ENCODE assay signal across 9 cellular contexts in genomic region chr21:44510508-44511218, GRCh38. TPM values are rescaled to one million over a fixed set of nuclear protein-coding genes. Genes with fewer than 3 reads are reported as not detected.
A peak's percentile ranks its signal among the peaks of the same experiment; 100 is the strongest.
DNase-seq lines count a peak whose midpoint lies in the region; ATAC-seq and TF ChIP-seq lines count a peak whose summit lies in the region.
"Had no signal": no experiment of that assay in that cellular context is flagged by ENCODE, and none has a peak within 500 bp of the region (broad histone marks: within the 10 kb centered on the region; RNA-seq: fewer than 3 reads in every experiment).

No MANE protein-coding gene starts in this region.

- no peaks in the 10 kb centered on the region for H3K9me3 Mint-ChIP-seq in activated naive CD4-positive, alpha-beta T cell treated with anti-CD3 and anti-CD28 coated beads for 36 hours

- DNase-seq in D341Med (ENCODE audit: low spot score): peak; percentile 90
- peak; percentile 5 for DNase-seq in LHCN-M2 (ENCODE audit: low read depth)
- peak; percentile 83 for DNase-seq in SK-N-SH
- peak; percentile 81 for DNase-seq in activated naive CD4-positive, alpha-beta T cell treated with anti-CD3 and anti-CD28 coated beads for 36 hours
- peak; percentile 30 to 80 (median 47) for DNase-seq in heart left ventricle
- DNase-seq in retinal pigment epithelial cell (ENCODE audit: low read depth): no peak

- peak overlapping the region in 1 of 2 experiments; percentile 41; a peak in 1 of 4 replicates for H3K4me3 ChIP-seq in SK-N-SH (ENCODE audit: low read depth in 2 of 2, low read length in 1 of 2)
- H3K4me3 ChIP-seq in heart left ventricle: peak overlapping the region in 1 of 12 donors; percentile 25
- H3K4me3 ChIP-seq in retinal pigment epithelial cell (ENCODE audit: low read length): no peak overlapping the region

- no peaks in the 10 kb centered on the region for H3K79me2 ChIP-seq in SK-N-SH (ENCODE audit: insufficient read depth)

- no peaks in the 10 kb centered on the region for H3K9me3 ChIP-seq in SK-N-SH
- H3K9me3 ChIP-seq in heart left ventricle: no peaks in the 10 kb centered on the region

- no peaks in the 10 kb centered on the region; a peak in 1 of 4 replicates for H3K4me1 ChIP-seq in SK-N-SH (ENCODE audit: control insufficient read depth in 1 of 2, insufficient read depth in 2 of 2, low read depth in 1 of 2, low read length in 1 of 2)
- peaks cover 0 to 14% (median 0%) of the 10 kb centered on the region in 12 donors for H3K4me1 ChIP-seq in heart left ventricle

- 45% methylated on average over 13 of the region's 36 CpGs for WGBS in SK-N-SH (ENCODE audit: low lambda C conversion rate)
- WGBS in heart left ventricle, 4 donors: 11 to 41% (median 15%) methylated on average over 12 to 36 of the region's 36 CpGs

- intact Hi-C loops in activated naive CD4-positive, alpha-beta T cell treated with anti-CD3 and anti-CD28 coated beads for 36 hours (cut with micrococcal nuclease): loop anchor here (1.0 to 5.0 kb wide), 4 partner anchors 232 to 422 kb away; no protein-coding TSS in a partner anchor
- intact Hi-C loops in heart left ventricle (cut with DNase I): loop anchor here in 9 of 10 donors (1.0 to 10.0 kb wide), 9 partner anchors 224 to 422 kb away; no protein-coding TSS in a partner anchor

- CTCF ChIA-PET in SK-N-SH (lab: Yijun Ruan, JAX): interaction anchor here (0.6 to 3.4 kb wide), 18 partner anchors 8 to 290 kb away, joined by 3 to 31 read pairs (median 4); partner anchors contain the start of genes KRTAP10-12 and UBE2G2
- CTCF ChIA-PET in activated naive CD4-positive, alpha-beta T cell treated with anti-CD3 and anti-CD28 coated beads for 36 hours (lab: Charles Lee): interaction anchor here (0.6 to 2.7 kb wide), 22 partner anchors 9 to 351 kb away, joined by 3 to 37 read pairs (median 3); no protein-coding TSS in a partner anchor

- H3K4me2 ChIP-seq in SK-N-SH: peak overlapping the region; percentile 33

- no peak overlapping the region for H3K9ac ChIP-seq in SK-N-SH

- 0 out of 2 replicates have a peak, but pooled peaks cover 9% of the 10 kb centered on the region for H3K27me3 ChIP-seq in SK-N-SH (ENCODE audit: insufficient read depth)
- peaks cover 0 to 27% (median 0%) of the 10 kb centered on the region in 9 donors for H3K27me3 ChIP-seq in heart left ventricle

- H3K27ac ChIP-seq in SK-N-SH (ENCODE audit: low read depth in 2 of 2, low read length in 1 of 2): no peak overlapping the region
- no peak overlapping the region for H3K27ac ChIP-seq in heart left ventricle

- peak; percentile 60 for TF ChIP-seq RAD21 in SK-N-SH (IDR thresholded peaks at IDR 0.05; ENCODE audit: low read length)

- H3K36me3 Mint-ChIP-seq in activated naive CD4-positive, alpha-beta T cell treated with anti-CD3 and anti-CD28 coated beads for 36 hours (ENCODE audit: low read depth): no peaks in the 10 kb centered on the region

- peaks cover 5% of the 10 kb centered on the region for H3K4me1 Mint-ChIP-seq in activated naive CD4-positive, alpha-beta T cell treated with anti-CD3 and anti-CD28 coated beads for 36 hours (ENCODE audit: low read depth)

- POLR2A ChIA-PET in SK-N-SH (lab: Yijun Ruan, JAX): no interaction called here

- no peaks in the 10 kb centered on the region for H4K20me1 ChIP-seq in SK-N-SH (ENCODE audit: insufficient read depth)

- no peaks in the 10 kb centered on the region for H3K27me3 Mint-ChIP-seq in activated naive CD4-positive, alpha-beta T cell treated with anti-CD3 and anti-CD28 coated beads for 36 hours (ENCODE audit: low read depth)

- H3F3A ChIP-seq in SK-N-SH (replicated peaks; ENCODE audit: insufficient read depth): no peaks in the 10 kb centered on the region

- peak in 3 of 4 donors; percentile 37 to 70 (median 62) for ATAC-seq in heart left ventricle
- no peak for ATAC-seq in GM18870 (IDR thresholded peaks at IDR 0.05; ENCODE audit: unreplicated experiment)
- no peak for ATAC-seq in HG03378 (IDR thresholded peaks at IDR 0.05; ENCODE audit: unreplicated experiment)

- TF ChIP-seq EP300 in SK-N-SH (IDR thresholded peaks at IDR 0.05; ENCODE audit: borderline replicate concordance in 1 of 2, low read depth in 1 of 2, low read length in 1 of 2): no peak

- H2AFZ ChIP-seq in SK-N-SH (ENCODE audit: low read depth): no peak overlapping the region

- H3K4me3 Mint-ChIP-seq in activated naive CD4-positive, alpha-beta T cell treated with anti-CD3 and anti-CD28 coated beads for 36 hours: no peak overlapping the region

- no peak overlapping the region for H3K27ac Mint-ChIP-seq in activated naive CD4-positive, alpha-beta T cell treated with anti-CD3 and anti-CD28 coated beads for 36 hours

- TF ChIP-seq CTCF in SK-N-SH (IDR thresholded peaks at IDR 0.05) (peak; percentile 85), heart left ventricle (IDR thresholded peaks at IDR 0.05) (peak; percentile 59 to 79 (median 71)), retinal pigment epithelial cell (conservative IDR thresholded peaks at IDR 0.05; ENCODE audit: low read depth, low read length) (peak; percentile 83)

- H3K36me3 ChIP-seq in SK-N-SH (replicated peaks in 1 of 2; ENCODE audit: control insufficient read depth in 1 of 2, insufficient read depth in 2 of 2, low read length in 1 of 2) (no peaks in the 10 kb centered on the region), heart left ventricle (no peaks in the 10 kb centered on the region)

- H3K9me2 ChIP-seq in SK-N-SH: no peaks in the 10 kb centered on the region

- no peak for TF ChIP-seq POLR2A in heart left ventricle (IDR thresholded peaks at IDR 0.05)

TF ChIP-seq in SK-N-SH, 30 proteins besides CTCF, POLR2A, EP300 and RAD21:
- TF ChIP-seq USF1 (IDR thresholded peaks at IDR 0.05; ENCODE audit: borderline replicate concordance, low read depth) (no peak), SMC3 (IDR thresholded peaks at IDR 0.05; ENCODE audit: low read depth, low read length) (peak; percentile 44)

RNA-seq across cellular contexts. Expression of gene KRTAP10-1, which starts 29.3 kb away (rescaled TPM):
- total RNA-seq in LHCN-M2 (2014; rRNA removed) (not detected in 2 replicates), heart left ventricle (not detected)
- polyA plus RNA-seq in LHCN-M2 (2012): not detected
- polyA plus RNA-seq in SK-N-SH (2012; rRNA removed) (not detected in 2 replicates), heart left ventricle (not detected)
- polyA plus RNA-seq in SK-N-SH (2012; cell fraction: cytosol; rRNA removed): not detected in 2 replicates
- polyA plus RNA-seq in SK-N-SH (2012; cell fraction: nucleus; rRNA removed): not detected in 2 replicates
- not detected for total RNA-seq in activated naive CD4-positive, alpha-beta T cell treated with anti-CD3 and anti-CD28 coated beads for 36 hours
- total RNA-seq: T-helper 1 cell treated with Interleukin-12 subunit alpha and Interleukin-12 subunit beta and Interleukin-4 antibody, amounts not matched to agents 30 ng/mL and 1 ng/mL, for 36 hours had no signal

RNA-seq across cellular contexts. Expression of gene KRTAP10-2, which starts 40.6 kb away (rescaled TPM):
- total RNA-seq in LHCN-M2 (2014; rRNA removed) (not detected in 2 replicates), heart left ventricle (not detected)
- polyA plus RNA-seq in LHCN-M2 (2012): not detected
- polyA plus RNA-seq in SK-N-SH (2012; rRNA removed) (not detected in 2 replicates), heart left ventricle (not detected)
- polyA plus RNA-seq in SK-N-SH (2012; cell fraction: cytosol; rRNA removed): not detected in 2 replicates
- polyA plus RNA-seq in SK-N-SH (2012; cell fraction: nucleus; rRNA removed): not detected in 2 replicates
- total RNA-seq in activated naive CD4-positive, alpha-beta T cell treated with anti-CD3 and anti-CD28 coated beads for 36 hours: not detected
- total RNA-seq: T-helper 1 cell treated with Interleukin-12 subunit alpha and Interleukin-12 subunit beta and Interleukin-4 antibody, amounts not matched to agents 30 ng/mL and 1 ng/mL, for 36 hours had no signal

RNA-seq across cellular contexts. Expression of gene KRTAP10-3, which starts 47.9 kb away (rescaled TPM):
- total RNA-seq in LHCN-M2 (2014; rRNA removed) (not detected in 2 replicates), heart left ventricle (not detected)
- not detected for polyA plus RNA-seq in LHCN-M2 (2012)
- polyA plus RNA-seq in SK-N-SH (2012; rRNA removed) (not detected in 2 replicates), heart left ventricle (not detected)
- not detected in 2 replicates for polyA plus RNA-seq in SK-N-SH (2012; cell fraction: cytosol; rRNA removed)
- polyA plus RNA-seq in SK-N-SH (2012; cell fraction: nucleus; rRNA removed): not detected in 2 replicates
- not detected for total RNA-seq in activated naive CD4-positive, alpha-beta T cell treated with anti-CD3 and anti-CD28 coated beads for 36 hours
- total RNA-seq: T-helper 1 cell treated with Interleukin-12 subunit alpha and Interleukin-12 subunit beta and Interleukin-4 antibody, amounts not matched to agents 30 ng/mL and 1 ng/mL, for 36 hours had no signal

RNA-seq across cellular contexts. Expression of gene LRRC3, which starts 55.4 kb away (rescaled TPM):
- total RNA-seq in LHCN-M2 (2014; rRNA removed) (not detected in 2 replicates), heart left ventricle (1 to 10 TPM; 1.7 to 5.3 (median 2.3) TPM)
- polyA plus RNA-seq in LHCN-M2 (2012): not detected
- polyA plus RNA-seq in SK-N-SH (2012; rRNA removed) (1.9 and 2.3 TPM in 2 replicates), heart left ventricle (1 to 10 TPM; 1.4 to 5.8 TPM)
- 0.91 and 1.5 TPM in 2 replicates for polyA plus RNA-seq in SK-N-SH (2012; cell fraction: cytosol; rRNA removed)
- polyA plus RNA-seq in SK-N-SH (2012; cell fraction: nucleus; rRNA removed): 1.5 and 1.9 TPM in 2 replicates
- total RNA-seq in activated naive CD4-positive, alpha-beta T cell treated with anti-CD3 and anti-CD28 coated beads for 36 hours: 1 to 10 TPM; 2.5 to 2.8 TPM

Comparison
In these comparisons a context has a peak if more than half of its experiments do, and no peak if none do; other contexts are left out.
1. ATAC-seq: peak in heart left ventricle (3 of 4); none in GM18870 (single experiment) and HG03378 (single experiment).
2. Peak in every context shown above with its lines, with median percentiles within 50 percentile points of each other: CTCF ChIP-seq.